ENCODE assay signal across 18 cellular contexts in the genomic region with DNA sequence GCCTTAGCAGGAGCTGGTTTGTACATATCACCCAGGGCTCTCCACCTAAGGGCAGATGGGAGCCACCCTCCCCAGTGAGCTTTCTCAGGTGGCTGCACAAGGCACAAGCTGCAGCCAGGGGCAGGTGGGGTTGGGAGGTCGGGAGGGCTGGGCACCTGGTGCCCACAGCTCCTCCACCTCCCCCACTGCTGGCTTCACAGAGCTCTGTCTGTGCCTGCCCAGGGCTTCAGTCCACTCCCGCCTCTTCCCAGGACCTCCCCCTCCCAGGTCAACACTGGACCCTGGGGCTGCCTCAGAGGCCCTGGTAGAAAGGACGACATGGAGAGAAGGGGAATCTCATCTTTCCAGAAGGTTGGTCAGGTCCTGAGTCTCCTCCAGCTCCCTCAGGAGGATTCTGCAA. TPM values are rescaled to one million over a fixed set of nuclear protein-coding genes. Genes with fewer than 3 reads are reported as not detected.
"Had no signal": no experiment of that assay in that cellular context is flagged by ENCODE, and none has a peak within 500 bp of the region (broad histone marks: within the 10 kb centered on the region; RNA-seq: fewer than 3 reads in every experiment).

No MANE protein-coding gene starts in this region.

RNA-seq across cellular contexts. Expression of a gene that starts 55.6 kb away (rescaled TPM):
- total RNA-seq: activated naive CD4-positive, alpha-beta T cell treated with anti-CD3 and anti-CD28 coated beads for 36 hours; activated naive CD4-positive, alpha-beta T cell treated with anti-CD3 and anti-CD28 coated beads, Interleukin-2, amount 50 U/mL, for 72 hours; activated naive CD8-positive, alpha-beta T cell treated with anti-CD3 and anti-CD28 coated beads for 36 hours; activated naive CD8-positive, alpha-beta T cell treated with anti-CD3 and anti-CD28 coated beads, Interleukin-2, amount 10 ng/mL, durations not matched to agents 7 days and 5 days; activated T-cell treated with anti-CD3 and anti-CD28 coated beads, Interleukin-2, amount 50 U/mL, for 4 hours; activated T-cell treated with anti-CD3 and anti-CD28 coated beads, Interleukin-2, amount 50 U/mL, for 72 hours; activated T-helper 1 cell treated with anti-CD3 and anti-CD28 coated beads, Interleukin-12 subunit alpha, Interleukin-12 subunit beta, Interleukin-2, Interleukin-4 antibody, amounts not matched to agents 30 ng/mL and 10 ng/mL and 1 ng/mL, durations not matched to agents 14 hours and 24 hours and 36 hours; activated T-helper 17 cell treated with anti-CD3 and anti-CD28 coated beads, Interleukin-2, amount 50 U/mL, for 72 hours; activated T-helper 2 cell treated with anti-CD3 and anti-CD28 coated beads, Interferon-gamma antibody, Interleukin-2, Interleukin-4, amounts not matched to agents 10 μg/mL and 5 μg/mL and 100 μg/mL, durations not matched to agents 14 hours and 24 hours and 36 hours; adrenal gland; aorta; ascending aorta; astrocyte; body of pancreas; breast epithelium; bronchial epithelial cell; cardiac muscle cell; cardiac septum had no signal
- polyA plus RNA-seq: adrenal gland, aorta, cardiac muscle cell had no signal
